Comparison of ENCODE assay signal across 22 cellular contexts in genomic region chr7:29359480-29360093, GRCh38.
"Had no signal": no experiment of that assay in that cellular context is flagged by ENCODE, and none has a peak within 500 bp of the region (broad histone marks: within the 10 kb centered on the region; RNA-seq: fewer than 3 reads in every experiment).

No MANE protein-coding gene starts in this region.

- H3K27me3 ChIP-seq: adrenal gland, ascending aorta, brain microvascular endothelial cell, esophagus squamous epithelium, gastroesophageal sphincter, heart left ventricle, right lobe of liver, suprapubic skin, transverse colon, uterus had no signal

- DNase-seq: activated T-cell treated with anti-CD3 and anti-CD28 coated beads, Interleukin-2, amount 50 U/mL, for 24 hours; adrenal gland; brain microvascular endothelial cell; caudate nucleus; dermis blood vessel endothelial cell; effector memory CD4-positive, alpha-beta T cell; esophagus squamous epithelium; heart left ventricle; lower lobe of right lung; mesendoderm; naive B cell; posterior cingulate gyrus; right lobe of liver; small intestine; stimulated activated CD4-positive, alpha-beta T cell treated with anti-CD3 and anti-CD28 coated beads, Interleukin-2, amount 100 ng/mL, for 24 hours; stimulated activated naive CD8-positive, alpha-beta T cell treated with anti-CD3 and anti-CD28 coated beads, Interleukin-15, amount 100 ng/mL, for 72 hours; T1000; transverse colon; uterus had no signal

- H3K36me3 ChIP-seq: adrenal gland, ascending aorta, brain microvascular endothelial cell, esophagus squamous epithelium, gastroesophageal sphincter, lower lobe of right lung, suprapubic skin, transverse colon, uterus had no signal

- H3K9me3 ChIP-seq: adrenal gland, ascending aorta, esophagus squamous epithelium, gastroesophageal sphincter, heart left ventricle, lower lobe of right lung, right lobe of liver, suprapubic skin, transverse colon, uterus had no signal

- H3K27ac ChIP-seq: adrenal gland, ascending aorta, brain microvascular endothelial cell, esophagus squamous epithelium, gastroesophageal sphincter, heart left ventricle, lower lobe of right lung, right lobe of liver, suprapubic skin, transverse colon, uterus had no signal

- H3K4me1 ChIP-seq: adrenal gland, ascending aorta, esophagus squamous epithelium, gastroesophageal sphincter, heart left ventricle, lower lobe of right lung, right lobe of liver, suprapubic skin, uterus had no signal

- H3K4me3 ChIP-seq: adrenal gland, ascending aorta, esophagus squamous epithelium, gastroesophageal sphincter, heart left ventricle, lower lobe of right lung, right lobe of liver, suprapubic skin, transverse colon, uterus had no signal
